In genomic region chr1:158046726-158047510, GRCh38 we compare ENCODE assay signal across 2 cellular contexts.
TF ChIP-seq lines count a peak whose summit lies in the region.

No MANE protein-coding gene starts in this region.

TF ChIP-seq in IMR-90, 13 proteins besides CTCF, POLR2A, EP300 and RAD21:
- no peak for TF ChIP-seq CEBPB (IDR thresholded peaks at IDR 0.05; ENCODE audit: low read depth, low read length)
- no peak for TF ChIP-seq CHD1 (IDR thresholded peaks at IDR 0.05; ENCODE audit: low read depth, low read length)

TF ChIP-seq in H1, 55 proteins besides CTCF, POLR2A, EP300 and RAD21:
- TF ChIP-seq CEBPB (IDR thresholded peaks at IDR 0.05; ENCODE audit: low read depth, low read length) (no peak), YY1 (IDR thresholded peaks at IDR 0.05; ENCODE audit: low read depth, low read length) (no peak), RNF2 (IDR thresholded peaks at IDR 0.05; ENCODE audit: borderline replicate concordance, low read depth, low read length, missing control alignments, poor library complexity, severe bottlenecking) (no peak), PHF8 (conservative IDR thresholded peaks at IDR 0.05; ENCODE audit: low read depth, low read length) (no peak), NRF1 (IDR thresholded peaks at IDR 0.05; ENCODE audit: low read depth, low read length) (no peak), BCL11A (IDR thresholded peaks at IDR 0.05; ENCODE audit: low read depth in 2 of 2, low read length in 2 of 2) (no peak), SP4 (IDR thresholded peaks at IDR 0.05; ENCODE audit: low read length) (no peak)
TF ChIP-seq in H1: peak in this region for 0.
